ENCODE assay signal across 11 cellular contexts in the genomic region with DNA sequence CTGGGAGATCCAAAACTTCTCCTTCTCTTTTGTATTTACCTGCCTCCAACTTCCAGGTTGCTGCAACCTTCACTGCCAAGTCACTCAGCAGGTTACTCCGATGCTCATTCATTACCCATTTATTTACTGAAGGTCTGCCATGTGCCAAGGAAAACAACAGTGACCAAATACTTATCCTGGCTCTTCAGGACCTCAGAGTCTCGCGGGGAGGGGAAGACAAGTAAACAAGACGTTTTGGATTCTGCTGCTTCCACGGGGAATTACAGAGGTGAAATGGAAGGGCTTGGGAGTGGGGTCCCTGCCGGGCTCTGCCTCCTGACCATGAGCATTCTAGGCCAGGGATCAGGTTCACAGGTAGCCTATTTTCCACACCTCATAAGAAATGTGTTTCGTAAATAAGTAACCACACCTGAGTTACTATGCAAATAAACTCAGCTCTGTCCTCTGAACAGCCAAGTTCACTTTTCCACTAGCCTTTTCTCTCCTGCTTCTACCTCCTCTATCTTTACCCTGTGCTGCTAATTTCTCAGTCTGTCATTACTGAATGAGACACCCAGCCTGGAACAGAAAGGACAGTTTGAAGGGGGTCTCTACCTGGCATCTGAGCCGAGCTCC.
DNase-seq lines count a peak whose midpoint lies in the region; ATAC-seq and TF ChIP-seq lines count a peak whose summit lies in the region.
"Had no signal": no experiment of that assay in that cellular context is flagged by ENCODE, and none has a peak within 500 bp of the region (broad histone marks: within the 10 kb centered on the region; RNA-seq: fewer than 3 reads in every experiment).

No MANE protein-coding gene starts in this region.

- no peak overlapping the region for H4K8ac ChIP-seq in mesenchymal stem cell (ENCODE audit: low read length)

- no peaks in the 10 kb centered on the region for H3K36me3 ChIP-seq in mesenchymal stem cell (ENCODE audit: control insufficient read depth in 1 of 2, insufficient read depth in 2 of 2, low read depth in 1 of 2, low read length in 2 of 2)
- no peaks in the 10 kb centered on the region for H3K36me3 ChIP-seq in upper lobe of left lung

- no peak for TF ChIP-seq CTCF in upper lobe of left lung (IDR thresholded peaks at IDR 0.05)

- peak overlapping the region; percentile 7 for H4K91ac ChIP-seq in mesenchymal stem cell (ENCODE audit: low read length)

- H3K9me3 ChIP-seq in mesenchymal stem cell (ENCODE audit: control insufficient read depth, low read length) (no peaks in the 10 kb centered on the region), upper lobe of left lung (no peaks in the 10 kb centered on the region)

- H3K27ac ChIP-seq in caudate nucleus (ENCODE audit: low read depth, low read length) (peak overlapping the region; percentile 98), mesenchymal stem cell (ENCODE audit: low read length, poor library complexity, severe bottlenecking) (peak overlapping the region; percentile 69), upper lobe of left lung (peak overlapping the region; percentile 59 to 78 (median 69))

- peak; percentile 11 for DNase-seq in NCI-H345 (lab: John Stamatoyannopoulos, UW)
- no peak for DNase-seq in NCI-H345 treated with DMSO at 0.1 percent for 48 hours (lab: John Stamatoyannopoulos, UW; ENCODE audit: unreplicated experiment)
- DNase-seq in caudate nucleus (lab: John Stamatoyannopoulos, UW) = no peak
- no peak for DNase-seq in mesenchymal stem cell
- no peak for DNase-seq in upper lobe of left lung
- DNase-seq in AG08395 (ENCODE audit: low spot score) = no peak
- no peak for DNase-seq in amygdala (lab: John Stamatoyannopoulos, UW)
- DNase-seq: activated T-cell treated with anti-CD3 and anti-CD28 coated beads for 4 hours; MV-4-11; stimulated activated naive CD8-positive, alpha-beta T cell treated with anti-CD3 and anti-CD28 coated beads, Interleukin-15, Interleukin-2, amounts not matched to agents 100 U/mL and 50 U/mL, for 24 hours had no signal

- H3K27me3 ChIP-seq in mesenchymal stem cell (ENCODE audit: control insufficient read depth in 1 of 2, insufficient read depth in 1 of 2, low read length in 2 of 2) (no peaks in the 10 kb centered on the region), upper lobe of left lung (no peaks in the 10 kb centered on the region)

- peak in 1 of 4 donors; percentile 18 for TF ChIP-seq EP300 in upper lobe of left lung (IDR thresholded peaks at IDR 0.05)

- H2BK15ac ChIP-seq in mesenchymal stem cell (ENCODE audit: low read depth, poor library complexity, severe bottlenecking) = peak overlapping the region; percentile 2

- H3K4me3 ChIP-seq in mesenchymal stem cell (ENCODE audit: insufficient read depth in 1 of 2, low read depth in 1 of 2, low read length in 2 of 2) = no peak overlapping the region
- H3K4me3 ChIP-seq in upper lobe of left lung = no peak overlapping the region

- no peak overlapping the region for H2AFZ ChIP-seq in mesenchymal stem cell (ENCODE audit: low read depth, low read length)

- WGBS in mesenchymal stem cell = 86% methylated on average over 7 of the region's 8 CpGs
- WGBS in upper lobe of left lung, 2 donors = 61 to 63% methylated on average over 8 of the region's 8 CpGs

- no peak overlapping the region for H2BK120ac ChIP-seq in mesenchymal stem cell (ENCODE audit: low read depth, low read length)

- H3K18ac ChIP-seq in mesenchymal stem cell (ENCODE audit: low read depth in 1 of 2, low read length in 2 of 2) = peak overlapping the region; percentile 41 to 58

- H2AK5ac ChIP-seq in mesenchymal stem cell (ENCODE audit: low read length, severe bottlenecking) = peak overlapping the region; percentile 47

- H3K4me1 ChIP-seq in mesenchymal stem cell (ENCODE audit: control insufficient read depth, insufficient read depth, low read depth, low read length) = peaks cover 21% of the 10 kb centered on the region
- H3K4me1 ChIP-seq in upper lobe of left lung = peaks cover 67 to 73% (median 70%) of the 10 kb centered on the region in 4 donors

- H3K4me2 ChIP-seq in mesenchymal stem cell (ENCODE audit: low read length, poor library complexity, severe bottlenecking) = no peak overlapping the region

- H3K14ac ChIP-seq in mesenchymal stem cell (ENCODE audit: low read length in 2 of 2) = no peak overlapping the region

- TF ChIP-seq POLR2A in upper lobe of left lung (IDR thresholded peaks at IDR 0.05) = no peak

- H2BK5ac ChIP-seq in mesenchymal stem cell (ENCODE audit: low read depth, low read length, poor library complexity, severe bottlenecking) = no peak overlapping the region

- H3K4ac ChIP-seq in mesenchymal stem cell (ENCODE audit: low read depth in 1 of 2, low read length in 2 of 2) = no peak overlapping the region

- H2BK12ac ChIP-seq in mesenchymal stem cell (ENCODE audit: low read length in 2 of 2) = no peak overlapping the region

- peaks cover 21% of the 10 kb centered on the region for H3K79me1 ChIP-seq in mesenchymal stem cell (replicated peaks; ENCODE audit: low read length, poor library complexity, severe bottlenecking)

- ATAC-seq in upper lobe of left lung (ENCODE audit: low FRiP score in 2 of 2) = peak in 1 of 2 donors; percentile 41
- ATAC-seq in HG03378 (IDR thresholded peaks at IDR 0.05; ENCODE audit: unreplicated experiment) = no peak
- ATAC-seq: stimulated activated naive CD8-positive, alpha-beta T cell treated with anti-CD3 and anti-CD28 coated beads, Interleukin-15, Interleukin-2, amounts not matched to agents 100 U/mL and 50 U/mL, for 24 hours had no signal

- H3K9ac ChIP-seq in mesenchymal stem cell (ENCODE audit: low read length) = peak overlapping the region; percentile 74

- H3K23ac ChIP-seq in mesenchymal stem cell (ENCODE audit: low read length in 2 of 2) = no peak overlapping the region
